In the genomic region with DNA sequence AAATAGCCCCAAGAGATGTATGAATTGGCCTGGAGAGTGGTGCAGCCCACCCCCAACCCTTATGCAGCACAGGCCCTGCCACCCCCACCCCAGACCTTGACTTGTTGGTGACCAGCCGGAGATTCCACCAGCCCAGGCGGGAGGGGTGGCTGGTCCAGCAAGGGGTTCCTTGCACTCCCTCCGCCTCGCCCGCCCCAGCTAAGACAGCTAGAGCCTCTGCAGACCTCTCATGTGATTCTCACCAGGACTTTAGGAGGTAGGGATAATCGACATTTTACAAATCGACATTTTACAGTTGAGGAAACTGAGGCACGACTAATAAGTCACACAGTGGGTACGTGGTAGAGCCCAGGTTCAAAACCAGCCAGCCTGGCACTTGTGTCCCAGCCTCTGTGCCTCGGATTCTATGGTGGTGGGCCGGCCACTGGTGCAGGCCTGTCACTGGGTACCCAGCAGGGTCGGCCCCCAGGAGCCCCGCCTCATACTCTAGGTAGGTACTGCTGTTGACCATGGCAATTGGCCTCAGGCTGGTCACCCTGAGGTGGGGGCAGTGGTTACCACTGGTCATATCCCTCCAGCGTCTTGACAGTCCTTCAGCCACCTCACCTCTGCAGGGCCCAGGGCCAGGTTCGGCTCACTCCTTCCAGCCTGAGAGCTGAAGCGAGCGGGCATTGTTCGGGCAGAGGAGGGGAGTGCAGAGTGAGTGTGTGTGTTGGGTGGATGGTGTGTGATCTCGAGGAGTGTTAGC, we compare ENCODE assay signal across 1 cellular context.
TF ChIP-seq lines count a peak whose summit lies in the region.

No MANE protein-coding gene starts in this region.

TF ChIP-seq in endothelial cell of umbilical vein, 7 proteins besides CTCF, POLR2A, EP300 and RAD21:
- TF ChIP-seq FOS (IDR thresholded peaks at IDR 0.05; ENCODE audit: borderline replicate concordance, insufficient read depth, low read length): no peak
- TF ChIP-seq EZH2 (IDR thresholded peaks at IDR 0.05; ENCODE audit: borderline replicate concordance, low read depth, low read length, severe bottlenecking): no peak
- no peak for TF ChIP-seq JUN (IDR thresholded peaks at IDR 0.05; ENCODE audit: borderline replicate concordance, insufficient read depth, insufficient read length, low read depth)
- TF ChIP-seq GATA2 (IDR thresholded peaks at IDR 0.05; ENCODE audit: insufficient read depth, insufficient read length, low read depth, low read length): no peak
- no peak for TF ChIP-seq MYC (IDR thresholded peaks at IDR 0.05; ENCODE audit: low read depth, low read length)
- no peak for TF ChIP-seq POLR2AphosphoS5 (IDR thresholded peaks at IDR 0.05; ENCODE audit: insufficient read depth, low read depth, low read length)
- TF ChIP-seq, protein P1, sequence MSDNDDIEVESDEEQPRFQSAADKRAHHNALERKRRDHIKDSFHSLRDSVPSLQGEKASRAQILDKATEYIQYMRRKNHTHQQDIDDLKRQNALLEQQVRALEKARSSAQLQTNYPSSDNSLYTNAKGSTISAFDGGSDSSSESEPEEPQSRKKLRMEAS (IDR thresholded peaks at IDR 0.05; ENCODE audit: insufficient read depth, insufficient read length): no peak
